In the genomic region with DNA sequence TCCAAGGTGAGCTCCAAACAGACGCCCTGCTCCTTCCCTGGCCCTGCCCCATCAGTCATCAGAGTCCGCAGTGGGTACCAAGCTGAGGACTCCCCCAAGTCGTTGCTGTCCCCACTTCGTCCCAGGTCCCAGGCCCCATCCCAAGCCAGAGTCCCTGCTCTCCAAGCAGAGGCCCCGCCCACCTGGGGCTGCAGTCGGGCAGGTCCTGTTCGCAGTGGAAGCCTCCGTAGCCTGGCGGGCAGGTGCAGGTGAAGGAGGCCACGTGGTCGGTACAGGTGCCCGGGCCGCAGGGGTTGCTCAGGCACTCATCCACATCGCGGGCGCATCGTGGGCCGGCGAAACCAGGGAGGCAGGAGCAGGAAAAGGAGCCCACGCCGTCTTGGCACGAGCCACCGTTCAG, we compare ENCODE assay signal across 2 cellular contexts.
TF ChIP-seq lines count a peak whose summit lies in the region.

No MANE protein-coding gene starts in this region.

TF ChIP-seq in K562, 482 proteins besides CTCF, POLR2A, EP300 and RAD21 (continues in another document):
- TF ChIP-seq, protein P1, sequence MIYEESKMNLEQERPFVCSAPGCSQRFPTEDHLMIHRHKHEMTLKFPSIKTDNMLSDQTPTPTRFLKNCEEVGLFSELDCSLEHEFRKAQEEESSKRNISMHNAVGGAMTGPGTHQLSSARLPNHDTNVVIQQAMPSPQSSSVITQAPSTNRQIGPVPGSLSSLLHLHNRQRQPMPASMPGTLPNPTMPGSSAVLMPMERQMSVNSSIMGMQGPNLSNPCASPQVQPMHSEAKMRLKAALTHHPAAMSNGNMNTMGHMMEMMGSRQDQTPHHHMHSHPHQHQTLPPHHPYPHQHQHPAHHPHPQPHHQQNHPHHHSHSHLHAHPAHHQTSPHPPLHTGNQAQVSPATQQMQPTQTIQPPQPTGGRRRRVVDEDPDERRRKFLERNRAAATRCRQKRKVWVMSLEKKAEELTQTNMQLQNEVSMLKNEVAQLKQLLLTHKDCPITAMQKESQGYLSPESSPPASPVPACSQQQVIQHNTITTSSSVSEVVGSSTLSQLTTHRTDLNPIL (CRISPR knock-in tag; IDR thresholded peaks at IDR 0.05), result no peak
- TF ChIP-seq, protein P2, sequence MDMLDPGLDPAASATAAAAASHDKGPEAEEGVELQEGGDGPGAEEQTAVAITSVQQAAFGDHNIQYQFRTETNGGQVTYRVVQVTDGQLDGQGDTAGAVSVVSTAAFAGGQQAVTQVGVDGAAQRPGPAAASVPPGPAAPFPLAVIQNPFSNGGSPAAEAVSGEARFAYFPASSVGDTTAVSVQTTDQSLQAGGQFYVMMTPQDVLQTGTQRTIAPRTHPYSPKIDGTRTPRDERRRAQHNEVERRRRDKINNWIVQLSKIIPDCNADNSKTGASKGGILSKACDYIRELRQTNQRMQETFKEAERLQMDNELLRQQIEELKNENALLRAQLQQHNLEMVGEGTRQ (CRISPR knock-in tag; IDR thresholded peaks at IDR 0.05), result 0 out of 2 replicates have a peak, but pooled peaks have one; percentile 36
- TF ChIP-seq, protein P3, sequence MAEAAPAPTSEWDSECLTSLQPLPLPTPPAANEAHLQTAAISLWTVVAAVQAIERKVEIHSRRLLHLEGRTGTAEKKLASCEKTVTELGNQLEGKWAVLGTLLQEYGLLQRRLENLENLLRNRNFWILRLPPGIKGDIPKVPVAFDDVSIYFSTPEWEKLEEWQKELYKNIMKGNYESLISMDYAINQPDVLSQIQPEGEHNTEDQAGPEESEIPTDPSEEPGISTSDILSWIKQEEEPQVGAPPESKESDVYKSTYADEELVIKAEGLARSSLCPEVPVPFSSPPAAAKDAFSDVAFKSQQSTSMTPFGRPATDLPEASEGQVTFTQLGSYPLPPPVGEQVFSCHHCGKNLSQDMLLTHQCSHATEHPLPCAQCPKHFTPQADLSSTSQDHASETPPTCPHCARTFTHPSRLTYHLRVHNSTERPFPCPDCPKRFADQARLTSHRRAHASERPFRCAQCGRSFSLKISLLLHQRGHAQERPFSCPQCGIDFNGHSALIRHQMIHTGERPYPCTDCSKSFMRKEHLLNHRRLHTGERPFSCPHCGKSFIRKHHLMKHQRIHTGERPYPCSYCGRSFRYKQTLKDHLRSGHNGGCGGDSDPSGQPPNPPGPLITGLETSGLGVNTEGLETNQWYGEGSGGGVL (CRISPR knock-in tag; IDR thresholded peaks at IDR 0.05), result no peak
- TF ChIP-seq, protein P4, sequence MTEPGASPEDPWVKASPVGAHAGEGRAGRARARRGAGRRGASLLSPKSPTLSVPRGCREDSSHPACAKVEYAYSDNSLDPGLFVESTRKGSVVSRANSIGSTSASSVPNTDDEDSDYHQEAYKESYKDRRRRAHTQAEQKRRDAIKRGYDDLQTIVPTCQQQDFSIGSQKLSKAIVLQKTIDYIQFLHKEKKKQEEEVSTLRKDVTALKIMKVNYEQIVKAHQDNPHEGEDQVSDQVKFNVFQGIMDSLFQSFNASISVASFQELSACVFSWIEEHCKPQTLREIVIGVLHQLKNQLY (CRISPR knock-in tag; conservative IDR thresholded peaks at IDR 0.05), result no peak
- TF ChIP-seq PCBP1 (IDR thresholded peaks at IDR 0.05; ENCODE audit: low read depth, low read length, poor library complexity, severe bottlenecking) (peak; percentile 10), JUND (IDR thresholded peaks at IDR 0.05; ENCODE audit: borderline replicate concordance, low read depth, low read length) (no peak), JUND (tag; IDR thresholded peaks at IDR 0.05; ENCODE audit: borderline replicate concordance, low read depth, low read length) (no peak), LEF1 (IDR thresholded peaks at IDR 0.05) (no peak), BRF1 (IDR thresholded peaks at IDR 0.05; ENCODE audit: borderline replicate concordance, extremely low read depth, insufficient read length) (no peak), MCM7 (IDR thresholded peaks at IDR 0.05) (no peak), ELF1 (tag; IDR thresholded peaks at IDR 0.05) (no peak), SPI1 (IDR thresholded peaks at IDR 0.05; ENCODE audit: borderline replicate concordance, low read depth, low read length) (no peak), ZNF282 (CRISPR knock-in tag; IDR thresholded peaks at IDR 0.05) (no peak)
- TF ChIP-seq, protein P5, sequence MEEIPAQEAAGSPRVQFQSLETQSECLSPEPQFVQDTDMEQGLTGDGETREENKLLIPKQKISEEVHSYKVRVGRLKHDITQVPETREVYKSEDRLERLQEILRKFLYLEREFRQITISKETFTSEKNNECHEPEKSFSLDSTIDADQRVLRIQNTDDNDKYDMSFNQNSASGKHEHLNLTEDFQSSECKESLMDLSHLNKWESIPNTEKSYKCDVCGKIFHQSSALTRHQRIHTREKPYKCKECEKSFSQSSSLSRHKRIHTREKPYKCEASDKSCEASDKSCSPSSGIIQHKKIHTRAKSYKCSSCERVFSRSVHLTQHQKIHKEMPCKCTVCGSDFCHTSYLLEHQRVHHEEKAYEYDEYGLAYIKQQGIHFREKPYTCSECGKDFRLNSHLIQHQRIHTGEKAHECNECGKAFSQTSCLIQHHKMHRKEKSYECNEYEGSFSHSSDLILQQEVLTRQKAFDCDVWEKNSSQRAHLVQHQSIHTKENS (CRISPR knock-in tag; IDR thresholded peaks at IDR 0.05), result no peak
- TF ChIP-seq, protein P6, sequence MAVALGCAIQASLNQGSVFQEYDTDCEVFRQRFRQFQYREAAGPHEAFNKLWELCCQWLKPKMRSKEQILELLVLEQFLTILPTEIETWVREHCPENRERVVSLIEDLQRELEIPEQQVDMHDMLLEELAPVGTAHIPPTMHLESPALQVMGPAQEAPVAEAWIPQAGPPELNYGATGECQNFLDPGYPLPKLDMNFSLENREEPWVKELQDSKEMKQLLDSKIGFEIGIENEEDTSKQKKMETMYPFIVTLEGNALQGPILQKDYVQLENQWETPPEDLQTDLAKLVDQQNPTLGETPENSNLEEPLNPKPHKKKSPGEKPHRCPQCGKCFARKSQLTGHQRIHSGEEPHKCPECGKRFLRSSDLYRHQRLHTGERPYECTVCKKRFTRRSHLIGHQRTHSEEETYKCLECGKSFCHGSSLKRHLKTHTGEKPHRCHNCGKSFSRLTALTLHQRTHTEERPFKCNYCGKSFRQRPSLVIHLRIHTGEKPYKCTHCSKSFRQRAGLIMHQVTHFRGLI (CRISPR knock-in tag; IDR thresholded peaks at IDR 0.05), result no peak
- TF ChIP-seq, protein P7, sequence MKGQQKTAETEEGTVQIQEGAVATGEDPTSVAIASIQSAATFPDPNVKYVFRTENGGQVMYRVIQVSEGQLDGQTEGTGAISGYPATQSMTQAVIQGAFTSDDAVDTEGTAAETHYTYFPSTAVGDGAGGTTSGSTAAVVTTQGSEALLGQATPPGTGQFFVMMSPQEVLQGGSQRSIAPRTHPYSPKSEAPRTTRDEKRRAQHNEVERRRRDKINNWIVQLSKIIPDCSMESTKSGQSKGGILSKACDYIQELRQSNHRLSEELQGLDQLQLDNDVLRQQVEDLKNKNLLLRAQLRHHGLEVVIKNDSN (CRISPR knock-in tag; IDR thresholded peaks at IDR 0.05), result peak; percentile 17; the same call in 1 of the 2 replicates

TF ChIP-seq in SK-N-SH treated with all-trans-retinoic acid at 6 μM for 48 hours, 23 proteins besides CTCF, POLR2A, EP300 and RAD21:
- TF ChIP-seq ZFP30 (CRISPR knock-in tag; IDR thresholded peaks at IDR 0.05) (no peak), ZNF565 (CRISPR knock-in tag; conservative IDR thresholded peaks at IDR 0.05; ENCODE audit: low read depth) (no peak), CSDC2 (CRISPR knock-in tag; IDR thresholded peaks at IDR 0.05) (no peak), PPARA (CRISPR knock-in tag; IDR thresholded peaks at IDR 0.05; ENCODE audit: borderline replicate concordance) (no peak), ZNF8 (CRISPR knock-in tag; IDR thresholded peaks at IDR 0.05) (no peak), TCF4 (CRISPR knock-in tag; IDR thresholded peaks at IDR 0.05; ENCODE audit: borderline replicate concordance) (no peak), RARB (CRISPR knock-in tag; IDR thresholded peaks at IDR 0.05) (no peak), ISL1 (CRISPR knock-in tag; IDR thresholded peaks at IDR 0.05) (no peak)
- TF ChIP-seq, protein P8, sequence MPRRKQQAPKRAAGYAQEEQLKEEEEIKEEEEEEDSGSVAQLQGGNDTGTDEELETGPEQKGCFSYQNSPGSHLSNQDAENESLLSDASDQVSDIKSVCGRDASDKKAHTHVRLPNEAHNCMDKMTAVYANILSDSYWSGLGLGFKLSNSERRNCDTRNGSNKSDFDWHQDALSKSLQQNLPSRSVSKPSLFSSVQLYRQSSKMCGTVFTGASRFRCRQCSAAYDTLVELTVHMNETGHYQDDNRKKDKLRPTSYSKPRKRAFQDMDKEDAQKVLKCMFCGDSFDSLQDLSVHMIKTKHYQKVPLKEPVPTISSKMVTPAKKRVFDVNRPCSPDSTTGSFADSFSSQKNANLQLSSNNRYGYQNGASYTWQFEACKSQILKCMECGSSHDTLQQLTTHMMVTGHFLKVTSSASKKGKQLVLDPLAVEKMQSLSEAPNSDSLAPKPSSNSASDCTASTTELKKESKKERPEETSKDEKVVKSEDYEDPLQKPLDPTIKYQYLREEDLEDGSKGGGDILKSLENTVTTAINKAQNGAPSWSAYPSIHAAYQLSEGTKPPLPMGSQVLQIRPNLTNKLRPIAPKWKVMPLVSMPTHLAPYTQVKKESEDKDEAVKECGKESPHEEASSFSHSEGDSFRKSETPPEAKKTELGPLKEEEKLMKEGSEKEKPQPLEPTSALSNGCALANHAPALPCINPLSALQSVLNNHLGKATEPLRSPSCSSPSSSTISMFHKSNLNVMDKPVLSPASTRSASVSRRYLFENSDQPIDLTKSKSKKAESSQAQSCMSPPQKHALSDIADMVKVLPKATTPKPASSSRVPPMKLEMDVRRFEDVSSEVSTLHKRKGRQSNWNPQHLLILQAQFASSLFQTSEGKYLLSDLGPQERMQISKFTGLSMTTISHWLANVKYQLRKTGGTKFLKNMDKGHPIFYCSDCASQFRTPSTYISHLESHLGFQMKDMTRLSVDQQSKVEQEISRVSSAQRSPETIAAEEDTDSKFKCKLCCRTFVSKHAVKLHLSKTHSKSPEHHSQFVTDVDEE (CRISPR knock-in tag; IDR thresholded peaks at IDR 0.05), result no peak
